25 cellular contexts compared by ENCODE assay signal in the genomic region with DNA sequence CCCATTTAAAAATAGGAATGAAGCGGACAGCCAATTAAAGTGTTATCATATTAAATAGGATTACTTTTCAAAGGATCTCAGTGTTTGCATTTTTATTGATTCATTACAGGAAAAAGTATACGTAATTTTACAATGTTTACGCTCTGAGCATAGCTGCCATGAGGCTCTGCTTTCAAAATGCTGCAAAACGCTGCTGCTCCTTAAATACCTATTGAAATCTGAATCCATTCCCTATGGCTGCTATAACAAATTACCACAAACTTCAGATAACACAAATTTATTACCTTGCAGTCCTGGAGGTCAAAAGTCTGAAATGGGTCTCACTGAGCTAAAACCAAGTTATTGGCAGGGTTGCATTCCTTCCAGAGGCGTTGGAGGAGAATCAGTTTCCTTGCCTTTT. TPM values are rescaled to one million over a fixed set of nuclear protein-coding genes. Genes with fewer than 3 reads are reported as not detected.
DNase-seq lines count a peak whose midpoint lies in the region; ATAC-seq, FAIRE-seq and TF ChIP-seq lines count a peak whose summit lies in the region.
"Had no signal": no experiment of that assay in that cellular context is flagged by ENCODE, and none has a peak within 500 bp of the region (broad histone marks: within the 10 kb centered on the region; RNA-seq: fewer than 3 reads in every experiment).

No MANE protein-coding gene starts in this region.

- FAIRE-seq in HTR-8/SVneo (lab: Jason Lieb, UNC) (peak; percentile 63), small intestine (lab: Jason Lieb, UNC) (no peak), GM12892 (lab: Jason Lieb, UNC) (no peak)
- FAIRE-seq: A204.1, GM12878, GM19239 had no signal

- H3K9me3 ChIP-seq in small intestine (ENCODE audit: control insufficient read depth, low read depth) = no peaks in the 10 kb centered on the region
- H3K9me3 ChIP-seq in upper lobe of right lung = no peaks in the 10 kb centered on the region
- H3K9me3 ChIP-seq: BE2C, BLaER1 had no signal

- no peak for DNase-seq in HTR-8/SVneo (ENCODE audit: insufficient read length, low spot score)
- DNase-seq in small intestine = peak; percentile 24
- DNase-seq in occipital lobe (lab: John Stamatoyannopoulos, UW) = no peak
- no peak for DNase-seq in upper lobe of right lung
- DNase-seq in GM12892 (ENCODE audit: insufficient read length) = no peak
- DNase-seq: 8988T; ACHN; BE2C; C1 segment of cervical spinal cord; CD4-positive, alpha-beta memory T cell; CD4-positive, CD25-positive, alpha-beta regulatory T cell; CD8-positive, alpha-beta memory T cell; COR-L47; DMS 273 treated with DMSO at 0.1 percent for 48 hours; DMS153; DMS53; DMS79; DND-41; EL; GDM1 had no signal

- H3K4me3 ChIP-seq in small intestine (ENCODE audit: low read depth in 1 of 2, low read length in 2 of 2) (no peak overlapping the region), upper lobe of right lung (no peak overlapping the region)
- H3K4me3 ChIP-seq: BLaER1, GM12878 had no signal

- no peak for TF ChIP-seq POLR2A in GM12892 (IDR thresholded peaks at IDR 0.05; ENCODE audit: low read depth, low read length)

- H3K36me3 ChIP-seq in small intestine (ENCODE audit: control insufficient read depth in 2 of 2, insufficient read depth in 2 of 2, low read length in 2 of 2) (no peaks in the 10 kb centered on the region), upper lobe of right lung (no peaks in the 10 kb centered on the region)
- H3K36me3 ChIP-seq: BE2C, BLaER1 had no signal

- TF ChIP-seq CTCF in VCaP (conservative IDR thresholded peaks at IDR 0.05) (no peak), upper lobe of right lung (IDR thresholded peaks at IDR 0.05) (no peak)

- ATAC-seq in upper lobe of right lung = no peak
- ATAC-seq: GM12878 had no signal

- 0 out of 2 replicates have a peak overlapping the region, but pooled peaks have one; percentile 13 for H3K27ac ChIP-seq in VCaP
- no peak overlapping the region for H3K27ac ChIP-seq in small intestine (ENCODE audit: low read depth in 1 of 2, low read length in 1 of 2)
- H3K27ac ChIP-seq in upper lobe of right lung = no peak overlapping the region
- H3K27ac ChIP-seq: BLaER1 had no signal

- WGBS in small intestine, 3 donors = 38 to 66% (median 50%) methylated on average over 5 of the region's 5 CpGs

- intact Hi-C loops in upper lobe of right lung (cut with DNase I) = no loop called here

- H3K27me3 ChIP-seq in small intestine (ENCODE audit: control insufficient read depth in 2 of 2, insufficient read depth in 2 of 2, low read length in 2 of 2) (no peaks in the 10 kb centered on the region), upper lobe of right lung (no peaks in the 10 kb centered on the region)
- H3K27me3 ChIP-seq: BLaER1 had no signal

- H3K4me1 ChIP-seq in small intestine (ENCODE audit: control insufficient read depth in 2 of 2, insufficient read depth in 1 of 2, low read depth in 1 of 2, low read length in 1 of 2) (no peaks in the 10 kb centered on the region), upper lobe of right lung (no peaks in the 10 kb centered on the region)
- H3K4me1 ChIP-seq: BE2C, BLaER1 had no signal

RNA-seq across cellular contexts. Expression of a gene that starts 59.8 kb away (rescaled TPM):
- polyA plus RNA-seq in small intestine = under 1 TPM in 1 of 3 donors, not detected in 2; 0.81 TPM
- total RNA-seq in occipital lobe (99.4 TPM), upper lobe of right lung (2.3 TPM)
- polyA plus RNA-seq in GM12892 (2012; ENCODE audit: missing spikeins) = 0.47 TPM
- total RNA-seq: CD4-positive, alpha-beta memory T cell; CD8-positive, alpha-beta memory T cell; GM12878 had no signal
- polyA plus RNA-seq: CD4-positive, alpha-beta memory T cell had no signal

Comparison
In these comparisons a context has a peak if more than half of its experiments do, and no peak if none do; other contexts are left out.
1. RNA of a gene that starts 59.8 kb away (total RNA-seq): 99.4 TPM in occipital lobe (single experiment); 2.3 TPM in upper lobe of right lung (single experiment); every median in the first group is over 10 times any median in the second.